21 cellular contexts compared by ENCODE assay signal in the genomic region with DNA sequence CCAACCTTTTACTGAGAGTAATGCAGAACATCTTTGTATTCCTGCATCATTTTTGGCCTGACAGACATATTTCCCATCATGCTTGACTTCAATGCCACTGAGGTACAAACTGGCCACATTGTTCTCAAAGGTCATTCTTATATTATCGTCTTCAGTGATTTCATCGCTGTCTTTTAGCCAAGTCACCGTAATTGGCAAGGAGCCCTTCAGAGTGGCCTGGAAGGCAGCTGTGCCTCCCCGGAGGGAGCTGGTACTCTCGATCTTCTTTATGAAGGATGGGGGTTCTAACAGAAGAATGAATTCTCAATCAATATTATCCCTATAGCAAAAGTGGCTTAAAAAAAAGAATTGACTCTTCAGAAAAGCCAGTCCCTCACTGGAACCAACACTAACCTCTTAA.
"Had no signal": no experiment of that assay in that cellular context is flagged by ENCODE, and none has a peak within 500 bp of the region (broad histone marks: within the 10 kb centered on the region; RNA-seq: fewer than 3 reads in every experiment).

No MANE protein-coding gene starts in this region.

- H3K36me3 Mint-ChIP-seq: stimulated activated effector memory CD8-positive, alpha-beta T cell treated with anti-CD3 and anti-CD28 coated beads, Interleukin-12 subunit alpha, Interleukin-12 subunit beta, amount 100 ng/mL, for 72 hours had no signal

- H3K27me3 Mint-ChIP-seq: dendritic cell treated with granulocyte-macrophage colony-stimulating factor and Interleukin-4, amounts not matched to agents 40 ng/mL and 50 ng/mL, for 4 days; effector memory CD8-positive, alpha-beta T cell; stimulated activated naive CD8-positive, alpha-beta T cell treated with anti-CD3 and anti-CD28 coated beads, Interleukin-15, Interleukin-2, amounts not matched to agents 100 ng/mL and 50 ng/mL, for 24 hours had no signal

- H3K4me3 ChIP-seq: esophagus muscularis mucosa, gastroesophageal sphincter, lower lobe of right lung, tibial artery, upper lobe of left lung, uterus had no signal

- ATAC-seq: effector memory CD8-positive, alpha-beta T cell; gastroesophageal sphincter; lower lobe of right lung; naive thymus-derived CD4-positive, alpha-beta T cell; stimulated activated effector memory CD8-positive, alpha-beta T cell treated with anti-CD3 and anti-CD28 coated beads, Interleukin-12 subunit alpha, Interleukin-12 subunit beta, amount 100 ng/mL, for 72 hours had no signal

- H3K27me3 ChIP-seq: esophagus muscularis mucosa, gastroesophageal sphincter, neutrophil, tibial artery, upper lobe of left lung, uterus had no signal

- H3K4me3 Mint-ChIP-seq: dendritic cell treated with granulocyte-macrophage colony-stimulating factor and Interleukin-4, amounts not matched to agents 40 ng/mL and 50 ng/mL, for 4 days; effector memory CD8-positive, alpha-beta T cell; naive thymus-derived CD4-positive, alpha-beta T cell; stimulated activated effector memory CD8-positive, alpha-beta T cell treated with anti-CD3 and anti-CD28 coated beads, Interleukin-12 subunit alpha, Interleukin-12 subunit beta, amount 100 ng/mL, for 72 hours; stimulated activated naive CD8-positive, alpha-beta T cell treated with anti-CD3 and anti-CD28 coated beads, Interleukin-15, Interleukin-2, amounts not matched to agents 100 ng/mL and 50 ng/mL, for 24 hours had no signal

- H3K9me3 Mint-ChIP-seq: dendritic cell treated with granulocyte-macrophage colony-stimulating factor and Interleukin-4, amounts not matched to agents 40 ng/mL and 50 ng/mL, for 4 days; effector memory CD8-positive, alpha-beta T cell; stimulated activated effector memory CD8-positive, alpha-beta T cell treated with anti-CD3 and anti-CD28 coated beads, Interleukin-12 subunit alpha, Interleukin-12 subunit beta, amount 100 ng/mL, for 72 hours; stimulated activated naive CD8-positive, alpha-beta T cell treated with anti-CD3 and anti-CD28 coated beads, Interleukin-15, Interleukin-2, amounts not matched to agents 100 ng/mL and 50 ng/mL, for 24 hours had no signal

- H3K27ac ChIP-seq: epithelial cell of prostate, esophagus muscularis mucosa, gastroesophageal sphincter, lower lobe of right lung, tibial artery, upper lobe of left lung, uterus had no signal

- H3K4me1 Mint-ChIP-seq: naive thymus-derived CD4-positive, alpha-beta T cell; stimulated activated effector memory CD8-positive, alpha-beta T cell treated with anti-CD3 and anti-CD28 coated beads, Interleukin-12 subunit alpha, Interleukin-12 subunit beta, amount 100 ng/mL, for 72 hours had no signal

- H3K27ac Mint-ChIP-seq: dendritic cell treated with granulocyte-macrophage colony-stimulating factor and Interleukin-4, amounts not matched to agents 40 ng/mL and 50 ng/mL, for 4 days; effector memory CD8-positive, alpha-beta T cell; naive thymus-derived CD4-positive, alpha-beta T cell; stimulated activated effector memory CD8-positive, alpha-beta T cell treated with anti-CD3 and anti-CD28 coated beads, Interleukin-12 subunit alpha, Interleukin-12 subunit beta, amount 100 ng/mL, for 72 hours; stimulated activated naive CD8-positive, alpha-beta T cell treated with anti-CD3 and anti-CD28 coated beads, Interleukin-15, Interleukin-2, amounts not matched to agents 100 ng/mL and 50 ng/mL, for 24 hours had no signal

- H3K36me3 ChIP-seq: gastroesophageal sphincter, lower lobe of right lung, neutrophil, tibial artery, uterus had no signal

- H3K4me1 ChIP-seq: gastroesophageal sphincter, lower lobe of right lung, tibial artery, upper lobe of left lung, uterus had no signal

- DNase-seq: cerebellar nuclear complex; effector memory CD8-positive, alpha-beta T cell; glutamatergic neuron; hippocampal formation; kidney glomerular epithelial cell; lower lobe of right lung; mesenchymal stem cell; midbrain; naive thymus-derived CD4-positive, alpha-beta T cell; stimulated activated CD4-positive, alpha-beta T cell treated with anti-CD3 and anti-CD28 coated beads, Interleukin-4, amount 100 ng/mL, for 1 hour; stimulated activated CD8-positive, alpha-beta memory T cell treated with anti-CD3 and anti-CD28 coated beads, Interleukin-4, amount 100 ng/mL, for 48 hours; tibial artery; upper lobe of left lung; uterus had no signal

- H3K9me3 ChIP-seq: gastroesophageal sphincter, lower lobe of right lung, neutrophil, upper lobe of left lung, uterus had no signal
